2 cellular contexts compared by ENCODE assay signal in the genomic region with DNA sequence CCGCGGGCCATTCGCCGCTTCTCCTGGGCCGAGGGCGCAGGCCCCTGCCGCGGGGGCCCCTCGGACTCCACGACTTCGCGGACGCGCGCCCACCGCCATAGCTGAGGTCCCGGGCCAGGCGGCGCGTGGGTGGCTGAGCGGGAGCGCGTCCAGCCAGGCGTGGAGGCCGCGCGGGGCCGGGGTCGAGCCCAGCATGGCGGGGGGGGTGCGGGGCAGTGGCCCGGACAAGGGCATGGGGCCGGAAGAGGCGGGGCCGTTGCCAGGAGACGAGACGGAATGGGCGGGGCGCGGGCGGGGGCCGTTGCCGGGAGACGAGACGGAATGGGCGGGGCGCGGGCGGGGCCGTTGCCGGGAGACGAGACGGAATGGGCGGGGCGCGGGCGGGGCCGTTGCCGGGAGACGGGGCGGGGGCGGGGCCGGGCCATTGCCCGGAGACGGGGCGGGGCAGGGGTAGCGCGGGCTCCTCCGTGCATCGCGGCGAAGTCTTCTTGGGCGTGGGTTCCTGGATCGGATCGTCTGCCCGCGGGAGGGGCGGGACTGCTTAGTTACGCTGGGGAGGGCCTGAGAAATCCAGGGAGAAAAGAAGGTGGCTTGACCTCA.
A peak's percentile ranks its signal among the peaks of the same experiment; 100 is the strongest.
TF ChIP-seq lines count a peak whose summit lies in the region.

No MANE protein-coding gene starts in this region.

TF ChIP-seq in HEK293, 187 proteins besides CTCF, POLR2A, EP300 and RAD21:
- TF ChIP-seq KLF1 (tag by site-specific recombination; IDR thresholded peaks at IDR 0.05): peak; percentile 30; the same call in 1 of the 2 replicates
- TF ChIP-seq ZNF561 (tag by site-specific recombination; IDR thresholded peaks at IDR 0.05; ENCODE audit: borderline replicate concordance): 0 out of 2 replicates have a peak, but pooled peaks have one; percentile 61
- peak; percentile 25; the same call in 1 of the 2 replicates for TF ChIP-seq SP3 (tag by site-specific recombination; IDR thresholded peaks at IDR 0.05)
- TF ChIP-seq GLIS1 (tag by site-specific recombination; IDR thresholded peaks at IDR 0.05): no peak
- TF ChIP-seq, protein P1, sequence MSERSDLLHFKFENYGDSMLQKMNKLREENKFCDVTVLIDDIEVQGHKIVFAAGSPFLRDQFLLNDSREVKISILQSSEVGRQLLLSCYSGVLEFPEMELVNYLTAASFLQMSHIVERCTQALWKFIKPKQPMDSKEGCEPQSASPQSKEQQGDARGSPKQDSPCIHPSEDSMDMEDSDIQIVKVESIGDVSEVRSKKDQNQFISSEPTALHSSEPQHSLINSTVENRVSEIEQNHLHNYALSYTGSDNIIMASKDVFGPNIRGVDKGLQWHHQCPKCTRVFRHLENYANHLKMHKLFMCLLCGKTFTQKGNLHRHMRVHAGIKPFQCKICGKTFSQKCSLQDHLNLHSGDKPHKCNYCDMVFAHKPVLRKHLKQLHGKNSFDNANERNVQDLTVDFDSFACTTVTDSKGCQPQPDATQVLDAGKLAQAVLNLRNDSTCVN (tag by site-specific recombination; optimal IDR thresholded peaks at IDR 0.05): peak; percentile 65
- TF ChIP-seq, protein P2, sequence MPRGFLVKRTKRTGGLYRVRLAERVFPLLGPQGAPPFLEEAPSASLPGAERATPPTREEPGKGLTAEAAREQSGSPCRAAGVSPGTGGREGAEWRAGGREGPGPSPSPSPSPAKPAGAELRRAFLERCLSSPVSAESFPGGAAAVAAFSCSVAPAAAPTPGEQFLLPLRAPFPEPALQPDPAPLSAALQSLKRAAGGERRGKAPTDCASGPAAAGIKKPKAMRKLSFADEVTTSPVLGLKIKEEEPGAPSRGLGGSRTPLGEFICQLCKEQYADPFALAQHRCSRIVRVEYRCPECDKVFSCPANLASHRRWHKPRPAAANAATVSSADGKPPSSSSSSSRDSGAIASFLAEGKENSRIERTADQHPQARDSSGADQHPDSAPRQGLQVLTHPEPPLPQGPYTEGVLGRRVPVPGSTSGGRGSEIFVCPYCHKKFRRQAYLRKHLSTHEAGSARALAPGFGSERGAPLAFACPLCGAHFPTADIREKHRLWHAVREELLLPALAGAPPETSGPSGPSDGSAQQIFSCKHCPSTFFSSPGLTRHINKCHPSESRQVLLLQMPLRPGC (tag by site-specific recombination; IDR thresholded peaks at IDR 0.05): no peak
- TF ChIP-seq ZNF302 (tag by site-specific recombination; IDR thresholded peaks at IDR 0.05; ENCODE audit: low read depth): no peak
- TF ChIP-seq KLF8 (tag by site-specific recombination; IDR thresholded peaks at IDR 0.05): peak; percentile 41; the same call in 1 of the 2 replicates
- TF ChIP-seq KLF9 (tag by site-specific recombination; IDR thresholded peaks at IDR 0.05; ENCODE audit: low read depth): peak; percentile 31; the same call in 1 of the 2 replicates
- TF ChIP-seq SP2 (tag by site-specific recombination; IDR thresholded peaks at IDR 0.05): peak; percentile 36
- peak; percentile 76; the same call in 1 of the 2 replicates for TF ChIP-seq KLF10 (tag by site-specific recombination; IDR thresholded peaks at IDR 0.05)
- TF ChIP-seq ZSCAN30 (tag by site-specific recombination; IDR thresholded peaks at IDR 0.05): 0 out of 2 replicates have a peak, but pooled peaks have one; percentile 56
- TF ChIP-seq ZBTB20 (tag by site-specific recombination; IDR thresholded peaks at IDR 0.05): peak; percentile 8; the same call in 1 of the 2 replicates
- no peak for TF ChIP-seq KLF16 (tag by site-specific recombination; IDR thresholded peaks at IDR 0.05)
- TF ChIP-seq, protein P3, sequence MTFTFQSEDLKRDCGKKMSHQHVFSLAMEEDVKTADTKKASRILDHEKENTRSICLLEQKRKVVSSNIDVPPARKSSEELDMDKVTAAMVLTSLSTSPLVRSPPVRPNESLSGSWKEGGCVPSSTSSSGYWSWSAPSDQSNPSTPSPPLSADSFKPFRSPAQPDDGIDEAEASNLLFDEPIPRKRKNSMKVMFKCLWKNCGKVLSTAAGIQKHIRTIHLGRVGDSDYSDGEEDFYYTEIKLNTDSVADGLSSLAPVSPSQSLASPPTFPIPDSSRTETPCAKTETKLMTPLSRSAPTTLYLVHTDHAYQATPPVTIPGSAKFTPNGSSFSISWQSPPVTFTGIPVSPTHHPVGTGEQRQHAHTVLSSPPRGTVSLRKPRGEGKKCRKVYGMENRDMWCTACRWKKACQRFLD (tag by site-specific recombination; IDR thresholded peaks at IDR 0.05): no peak
TF ChIP-seq in HEK293: peak in this region for 10.

TF ChIP-seq in K562, 482 proteins besides CTCF, POLR2A, EP300 and RAD21:
- TF ChIP-seq ZBTB1 (CRISPR knock-in tag; IDR thresholded peaks at IDR 0.05; ENCODE audit: borderline replicate concordance, low read depth) (no peak), ZNF174 (CRISPR knock-in tag; IDR thresholded peaks at IDR 0.05) (no peak), TAF15 (IDR thresholded peaks at IDR 0.05; ENCODE audit: low read depth, low read length) (no peak), RBBP5 (IDR thresholded peaks at IDR 0.05; ENCODE audit: borderline replicate concordance, insufficient read depth, low read length, poor library complexity, severe bottlenecking) (no peak), RBM14 (IDR thresholded peaks at IDR 0.05; ENCODE audit: borderline replicate concordance, insufficient read depth, low read depth, low read length) (no peak), RBFOX2 (IDR thresholded peaks at IDR 0.05; ENCODE audit: low read depth, low read length) (peak; percentile 62), RBM22 (IDR thresholded peaks at IDR 0.05; ENCODE audit: low read depth, low read length, poor library complexity, severe bottlenecking) (peak; percentile 37), NR1H2 (CRISPR knock-in tag; IDR thresholded peaks at IDR 0.05) (no peak), ZBED1 (IDR thresholded peaks at IDR 0.05) (no peak), CHCHD3 (CRISPR knock-in tag; IDR thresholded peaks at IDR 0.05) (no peak), PTTG1 (tag; IDR thresholded peaks at IDR 0.05; ENCODE audit: low read depth) (no peak), YY1 (IDR thresholded peaks at IDR 0.05; ENCODE audit: borderline replicate concordance in 1 of 3, control insufficient read depth in 1 of 3, extremely low read depth in 1 of 3, insufficient read depth in 3 of 3, insufficient read length in 1 of 3, insufficient replicate concordance in 2 of 3, low read depth in 1 of 3, low read length in 2 of 3) (peak in 2 of 3 experiments; percentile 44 to 62), ZFX (CRISPR knock-in tag; IDR thresholded peaks at IDR 0.05) (peak; percentile 54), HDAC3 (IDR thresholded peaks at IDR 0.05; ENCODE audit: borderline replicate concordance, partially characterized antibody) (no peak), RB1 (IDR thresholded peaks at IDR 0.05; ENCODE audit: low read depth) (peak; percentile 38; the same call in 1 of the 2 replicates), CCNT2 (IDR thresholded peaks at IDR 0.05; ENCODE audit: borderline replicate concordance, extremely low read depth, insufficient read length, low read depth, low read length) (peak; percentile 15), CBFA2T3 (IDR thresholded peaks at IDR 0.05) (no peak), MYC (IDR thresholded peaks at IDR 0.05; ENCODE audit: low read depth, low read length) (peak; percentile 59), MYC (CRISPR knock-in tag; IDR thresholded peaks at IDR 0.05; ENCODE audit: borderline replicate concordance, low read depth) (no peak), HMGN3 (IDR thresholded peaks at IDR 0.05; ENCODE audit: borderline replicate concordance, extremely low read depth, insufficient read length, low read depth, low read length) (peak; percentile 7), ILF3 (IDR thresholded peaks at IDR 0.05; ENCODE audit: borderline replicate concordance) (no peak), FIP1L1 (IDR thresholded peaks at IDR 0.05; ENCODE audit: low read depth, low read length, poor library complexity, severe bottlenecking) (peak; percentile 14), POLR2G (IDR thresholded peaks at IDR 0.05; ENCODE audit: low read depth, low read length) (peak; percentile 76), ZFP36 (IDR thresholded peaks at IDR 0.05; ENCODE audit: low read depth, low read length, partially characterized antibody) (peak; percentile 19), PHF8 (IDR thresholded peaks at IDR 0.05; ENCODE audit: borderline replicate concordance, low read length) (peak; percentile 64; the same call in 1 of the 2 replicates), GABPA (tag; conservative IDR thresholded peaks at IDR 0.05; ENCODE audit: low read depth) (peak; percentile 85), MBD2 (IDR thresholded peaks at IDR 0.05; ENCODE audit: borderline replicate concordance, low read depth) (0 out of 2 replicates have a peak, but pooled peaks have one; percentile 26), MAZ (CRISPR knock-in tag; conservative IDR thresholded peaks at IDR 0.05 in 1 of 2, IDR thresholded peaks at IDR 0.05 in 1 of 2) (peak; percentile 33 to 48; a peak in 2 of 4 replicates)
- TF ChIP-seq, protein P4, sequence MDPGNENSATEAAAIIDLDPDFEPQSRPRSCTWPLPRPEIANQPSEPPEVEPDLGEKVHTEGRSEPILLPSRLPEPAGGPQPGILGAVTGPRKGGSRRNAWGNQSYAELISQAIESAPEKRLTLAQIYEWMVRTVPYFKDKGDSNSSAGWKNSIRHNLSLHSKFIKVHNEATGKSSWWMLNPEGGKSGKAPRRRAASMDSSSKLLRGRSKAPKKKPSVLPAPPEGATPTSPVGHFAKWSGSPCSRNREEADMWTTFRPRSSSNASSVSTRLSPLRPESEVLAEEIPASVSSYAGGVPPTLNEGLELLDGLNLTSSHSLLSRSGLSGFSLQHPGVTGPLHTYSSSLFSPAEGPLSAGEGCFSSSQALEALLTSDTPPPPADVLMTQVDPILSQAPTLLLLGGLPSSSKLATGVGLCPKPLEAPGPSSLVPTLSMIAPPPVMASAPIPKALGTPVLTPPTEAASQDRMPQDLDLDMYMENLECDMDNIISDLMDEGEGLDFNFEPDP (CRISPR knock-in tag; IDR thresholded peaks at IDR 0.05): no peak
- TF ChIP-seq, protein P5, sequence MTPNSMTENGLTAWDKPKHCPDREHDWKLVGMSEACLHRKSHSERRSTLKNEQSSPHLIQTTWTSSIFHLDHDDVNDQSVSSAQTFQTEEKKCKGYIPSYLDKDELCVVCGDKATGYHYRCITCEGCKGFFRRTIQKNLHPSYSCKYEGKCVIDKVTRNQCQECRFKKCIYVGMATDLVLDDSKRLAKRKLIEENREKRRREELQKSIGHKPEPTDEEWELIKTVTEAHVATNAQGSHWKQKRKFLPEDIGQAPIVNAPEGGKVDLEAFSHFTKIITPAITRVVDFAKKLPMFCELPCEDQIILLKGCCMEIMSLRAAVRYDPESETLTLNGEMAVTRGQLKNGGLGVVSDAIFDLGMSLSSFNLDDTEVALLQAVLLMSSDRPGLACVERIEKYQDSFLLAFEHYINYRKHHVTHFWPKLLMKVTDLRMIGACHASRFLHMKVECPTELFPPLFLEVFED (CRISPR knock-in tag; conservative IDR thresholded peaks at IDR 0.05): no peak
- TF ChIP-seq, protein P6, sequence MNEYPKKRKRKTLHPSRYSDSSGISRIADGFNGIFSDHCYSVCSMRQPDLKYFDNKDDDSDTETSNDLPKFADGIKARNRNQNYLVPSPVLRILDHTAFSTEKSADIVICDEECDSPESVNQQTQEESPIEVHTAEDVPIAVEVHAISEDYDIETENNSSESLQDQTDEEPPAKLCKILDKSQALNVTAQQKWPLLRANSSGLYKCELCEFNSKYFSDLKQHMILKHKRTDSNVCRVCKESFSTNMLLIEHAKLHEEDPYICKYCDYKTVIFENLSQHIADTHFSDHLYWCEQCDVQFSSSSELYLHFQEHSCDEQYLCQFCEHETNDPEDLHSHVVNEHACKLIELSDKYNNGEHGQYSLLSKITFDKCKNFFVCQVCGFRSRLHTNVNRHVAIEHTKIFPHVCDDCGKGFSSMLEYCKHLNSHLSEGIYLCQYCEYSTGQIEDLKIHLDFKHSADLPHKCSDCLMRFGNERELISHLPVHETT (CRISPR knock-in tag; conservative IDR thresholded peaks at IDR 0.05 in 1 of 2, IDR thresholded peaks at IDR 0.05 in 1 of 2): 0 out of 4 replicates have a peak, but pooled peaks of 1 of the 2 experiments have one; percentile 20
- TF ChIP-seq, protein P7, sequence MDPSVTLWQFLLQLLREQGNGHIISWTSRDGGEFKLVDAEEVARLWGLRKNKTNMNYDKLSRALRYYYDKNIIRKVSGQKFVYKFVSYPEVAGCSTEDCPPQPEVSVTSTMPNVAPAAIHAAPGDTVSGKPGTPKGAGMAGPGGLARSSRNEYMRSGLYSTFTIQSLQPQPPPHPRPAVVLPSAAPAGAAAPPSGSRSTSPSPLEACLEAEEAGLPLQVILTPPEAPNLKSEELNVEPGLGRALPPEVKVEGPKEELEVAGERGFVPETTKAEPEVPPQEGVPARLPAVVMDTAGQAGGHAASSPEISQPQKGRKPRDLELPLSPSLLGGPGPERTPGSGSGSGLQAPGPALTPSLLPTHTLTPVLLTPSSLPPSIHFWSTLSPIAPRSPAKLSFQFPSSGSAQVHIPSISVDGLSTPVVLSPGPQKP (CRISPR knock-in tag; IDR thresholded peaks at IDR 0.05): no peak
- TF ChIP-seq, protein P8, sequence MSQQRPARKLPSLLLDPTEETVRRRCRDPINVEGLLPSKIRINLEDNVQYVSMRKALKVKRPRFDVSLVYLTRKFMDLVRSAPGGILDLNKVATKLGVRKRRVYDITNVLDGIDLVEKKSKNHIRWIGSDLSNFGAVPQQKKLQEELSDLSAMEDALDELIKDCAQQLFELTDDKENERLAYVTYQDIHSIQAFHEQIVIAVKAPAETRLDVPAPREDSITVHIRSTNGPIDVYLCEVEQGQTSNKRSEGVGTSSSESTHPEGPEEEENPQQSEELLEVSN (IDR thresholded peaks at IDR 0.05; ENCODE audit: borderline replicate concordance in 1 of 2, extremely low read depth in 1 of 2, insufficient read depth in 1 of 2, insufficient read length in 1 of 2, low read depth in 1 of 2, low read length in 1 of 2, poor library complexity in 1 of 2, severe bottlenecking in 1 of 2): peak in 1 of 2 experiments; percentile 62
- TF ChIP-seq, protein P9, sequence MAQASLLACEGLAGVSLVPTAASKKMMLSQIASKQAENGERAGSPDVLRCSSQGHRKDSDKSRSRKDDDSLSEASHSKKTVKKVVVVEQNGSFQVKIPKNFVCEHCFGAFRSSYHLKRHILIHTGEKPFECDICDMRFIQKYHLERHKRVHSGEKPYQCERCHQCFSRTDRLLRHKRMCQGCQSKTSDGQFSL (CRISPR knock-in tag; IDR thresholded peaks at IDR 0.05): peak; percentile 69
- TF ChIP-seq, protein P9 (tag; IDR thresholded peaks at IDR 0.05): peak in 1 of 2 experiments; percentile 79; a peak in 2 of 4 replicates
- TF ChIP-seq, protein P10, sequence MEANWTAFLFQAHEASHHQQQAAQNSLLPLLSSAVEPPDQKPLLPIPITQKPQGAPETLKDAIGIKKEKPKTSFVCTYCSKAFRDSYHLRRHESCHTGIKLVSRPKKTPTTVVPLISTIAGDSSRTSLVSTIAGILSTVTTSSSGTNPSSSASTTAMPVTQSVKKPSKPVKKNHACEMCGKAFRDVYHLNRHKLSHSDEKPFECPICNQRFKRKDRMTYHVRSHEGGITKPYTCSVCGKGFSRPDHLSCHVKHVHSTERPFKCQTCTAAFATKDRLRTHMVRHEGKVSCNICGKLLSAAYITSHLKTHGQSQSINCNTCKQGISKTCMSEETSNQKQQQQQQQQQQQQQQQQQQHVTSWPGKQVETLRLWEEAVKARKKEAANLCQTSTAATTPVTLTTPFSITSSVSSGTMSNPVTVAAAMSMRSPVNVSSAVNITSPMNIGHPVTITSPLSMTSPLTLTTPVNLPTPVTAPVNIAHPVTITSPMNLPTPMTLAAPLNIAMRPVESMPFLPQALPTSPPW (CRISPR knock-in tag; IDR thresholded peaks at IDR 0.05): peak; percentile 94
